Comparison of ENCODE assay signal across 2 cellular contexts in the genomic region with DNA sequence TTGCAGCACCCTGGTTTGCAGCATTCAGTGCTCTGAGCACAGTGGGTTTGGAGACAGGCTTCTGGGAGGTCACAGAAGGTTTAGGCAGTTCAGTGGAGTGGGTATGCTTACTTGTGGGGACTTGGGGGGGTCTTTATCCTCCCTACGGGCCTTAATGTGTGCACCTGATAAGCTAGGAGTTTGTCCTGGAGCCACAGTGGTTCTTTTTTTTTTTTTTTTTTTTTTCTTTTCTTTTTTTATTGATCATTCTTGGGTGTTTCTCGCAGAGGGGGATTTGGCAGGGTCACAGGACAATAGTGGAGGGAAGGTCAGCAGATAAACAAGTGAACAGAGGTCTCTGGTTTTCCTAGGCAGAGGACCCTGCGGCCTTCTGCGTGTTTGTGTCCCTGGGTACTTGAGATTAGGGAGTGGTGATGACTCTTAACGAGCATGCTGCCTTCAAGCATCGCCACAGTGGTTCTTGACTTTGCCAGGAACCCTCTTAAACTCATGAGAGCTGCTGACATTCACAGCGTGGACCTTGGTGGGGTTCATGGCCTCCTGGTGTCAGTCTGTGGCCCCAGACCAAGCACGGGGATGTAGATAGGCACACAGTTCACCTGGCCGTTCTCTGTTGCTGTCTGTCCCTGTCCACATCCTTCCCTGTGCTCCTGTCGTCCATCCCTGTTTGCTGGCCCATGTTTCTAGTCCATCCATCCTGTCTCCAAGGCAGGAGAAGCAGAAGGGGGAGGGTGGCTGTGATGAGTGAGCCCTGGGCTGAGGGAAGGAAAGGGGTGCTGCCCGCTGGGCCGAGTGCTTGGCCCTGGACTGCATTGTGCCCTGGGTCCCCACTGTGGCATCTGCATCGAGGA.
TF ChIP-seq lines count a peak whose summit lies in the region.

No MANE protein-coding gene starts in this region.

TF ChIP-seq in SK-N-SH, 30 proteins besides CTCF, POLR2A, EP300 and RAD21 (continued from another document):
- TF ChIP-seq, protein P1, sequence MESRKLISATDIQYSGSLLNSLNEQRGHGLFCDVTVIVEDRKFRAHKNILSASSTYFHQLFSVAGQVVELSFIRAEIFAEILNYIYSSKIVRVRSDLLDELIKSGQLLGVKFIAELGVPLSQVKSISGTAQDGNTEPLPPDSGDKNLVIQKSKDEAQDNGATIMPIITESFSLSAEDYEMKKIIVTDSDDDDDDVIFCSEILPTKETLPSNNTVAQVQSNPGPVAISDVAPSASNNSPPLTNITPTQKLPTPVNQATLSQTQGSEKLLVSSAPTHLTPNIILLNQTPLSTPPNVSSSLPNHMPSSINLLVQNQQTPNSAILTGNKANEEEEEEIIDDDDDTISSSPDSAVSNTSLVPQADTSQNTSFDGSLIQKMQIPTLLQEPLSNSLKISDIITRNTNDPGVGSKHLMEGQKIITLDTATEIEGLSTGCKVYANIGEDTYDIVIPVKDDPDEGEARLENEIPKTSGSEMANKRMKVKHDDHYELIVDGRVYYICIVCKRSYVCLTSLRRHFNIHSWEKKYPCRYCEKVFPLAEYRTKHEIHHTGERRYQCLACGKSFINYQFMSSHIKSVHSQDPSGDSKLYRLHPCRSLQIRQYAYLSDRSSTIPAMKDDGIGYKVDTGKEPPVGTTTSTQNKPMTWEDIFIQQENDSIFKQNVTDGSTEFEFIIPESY (IDR thresholded peaks at IDR 0.05; ENCODE audit: borderline replicate concordance, low read depth), result no peak
- TF ChIP-seq, protein P2, sequence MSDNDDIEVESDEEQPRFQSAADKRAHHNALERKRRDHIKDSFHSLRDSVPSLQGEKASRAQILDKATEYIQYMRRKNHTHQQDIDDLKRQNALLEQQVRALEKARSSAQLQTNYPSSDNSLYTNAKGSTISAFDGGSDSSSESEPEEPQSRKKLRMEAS (IDR thresholded peaks at IDR 0.05; ENCODE audit: low read depth), result no peak
- TF ChIP-seq, protein P3, sequence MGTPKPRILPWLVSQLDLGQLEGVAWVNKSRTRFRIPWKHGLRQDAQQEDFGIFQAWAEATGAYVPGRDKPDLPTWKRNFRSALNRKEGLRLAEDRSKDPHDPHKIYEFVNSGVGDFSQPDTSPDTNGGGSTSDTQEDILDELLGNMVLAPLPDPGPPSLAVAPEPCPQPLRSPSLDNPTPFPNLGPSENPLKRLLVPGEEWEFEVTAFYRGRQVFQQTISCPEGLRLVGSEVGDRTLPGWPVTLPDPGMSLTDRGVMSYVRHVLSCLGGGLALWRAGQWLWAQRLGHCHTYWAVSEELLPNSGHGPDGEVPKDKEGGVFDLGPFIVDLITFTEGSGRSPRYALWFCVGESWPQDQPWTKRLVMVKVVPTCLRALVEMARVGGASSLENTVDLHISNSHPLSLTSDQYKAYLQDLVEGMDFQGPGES (IDR thresholded peaks at IDR 0.05; ENCODE audit: low read depth, low read length), result no peak
- no peak for TF ChIP-seq FOXM1 (IDR thresholded peaks at IDR 0.05; ENCODE audit: low read depth)
- TF ChIP-seq TEAD4 (IDR thresholded peaks at IDR 0.05; ENCODE audit: borderline replicate concordance, insufficient read depth), result no peak
- TF ChIP-seq SIN3A (IDR thresholded peaks at IDR 0.05; ENCODE audit: borderline replicate concordance, low read depth, low read length), result no peak
- TF ChIP-seq CHD2 (IDR thresholded peaks at IDR 0.05; ENCODE audit: low read length, partially characterized antibody), result no peak
- TF ChIP-seq, protein P4, sequence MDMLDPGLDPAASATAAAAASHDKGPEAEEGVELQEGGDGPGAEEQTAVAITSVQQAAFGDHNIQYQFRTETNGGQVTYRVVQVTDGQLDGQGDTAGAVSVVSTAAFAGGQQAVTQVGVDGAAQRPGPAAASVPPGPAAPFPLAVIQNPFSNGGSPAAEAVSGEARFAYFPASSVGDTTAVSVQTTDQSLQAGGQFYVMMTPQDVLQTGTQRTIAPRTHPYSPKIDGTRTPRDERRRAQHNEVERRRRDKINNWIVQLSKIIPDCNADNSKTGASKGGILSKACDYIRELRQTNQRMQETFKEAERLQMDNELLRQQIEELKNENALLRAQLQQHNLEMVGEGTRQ (IDR thresholded peaks at IDR 0.05; ENCODE audit: borderline replicate concordance, low read depth, low read length), result no peak
- no peak for TF ChIP-seq MXI1 (IDR thresholded peaks at IDR 0.05; ENCODE audit: low read depth, low read length)
- TF ChIP-seq ELF1 (IDR thresholded peaks at IDR 0.05), result no peak
- no peak for TF ChIP-seq EZH2phosphoT487 (IDR thresholded peaks at IDR 0.05; ENCODE audit: borderline replicate concordance, low read depth)
- TF ChIP-seq, protein P5, sequence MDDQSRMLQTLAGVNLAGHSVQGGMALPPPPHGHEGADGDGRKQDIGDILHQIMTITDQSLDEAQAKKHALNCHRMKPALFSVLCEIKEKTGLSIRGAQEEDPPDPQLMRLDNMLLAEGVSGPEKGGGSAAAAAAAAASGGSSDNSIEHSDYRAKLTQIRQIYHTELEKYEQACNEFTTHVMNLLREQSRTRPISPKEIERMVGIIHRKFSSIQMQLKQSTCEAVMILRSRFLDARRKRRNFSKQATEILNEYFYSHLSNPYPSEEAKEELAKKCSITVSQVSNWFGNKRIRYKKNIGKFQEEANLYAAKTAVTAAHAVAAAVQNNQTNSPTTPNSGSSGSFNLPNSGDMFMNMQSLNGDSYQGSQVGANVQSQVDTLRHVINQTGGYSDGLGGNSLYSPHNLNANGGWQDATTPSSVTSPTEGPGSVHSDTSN (IDR thresholded peaks at IDR 0.05), result no peak
- TF ChIP-seq FOXJ3 (CRISPR knock-in tag; IDR thresholded peaks at IDR 0.05), result no peak
- no peak for TF ChIP-seq YY1 (IDR thresholded peaks at IDR 0.05; ENCODE audit: low read depth)
- TF ChIP-seq NFIC (IDR thresholded peaks at IDR 0.05; ENCODE audit: borderline replicate concordance), result no peak

TF ChIP-seq in SK-N-SH treated with all-trans-retinoic acid at 6 μM for 48 hours, 23 proteins besides CTCF, POLR2A, EP300 and RAD21 (continued from another document):
- TF ChIP-seq, protein P6, sequence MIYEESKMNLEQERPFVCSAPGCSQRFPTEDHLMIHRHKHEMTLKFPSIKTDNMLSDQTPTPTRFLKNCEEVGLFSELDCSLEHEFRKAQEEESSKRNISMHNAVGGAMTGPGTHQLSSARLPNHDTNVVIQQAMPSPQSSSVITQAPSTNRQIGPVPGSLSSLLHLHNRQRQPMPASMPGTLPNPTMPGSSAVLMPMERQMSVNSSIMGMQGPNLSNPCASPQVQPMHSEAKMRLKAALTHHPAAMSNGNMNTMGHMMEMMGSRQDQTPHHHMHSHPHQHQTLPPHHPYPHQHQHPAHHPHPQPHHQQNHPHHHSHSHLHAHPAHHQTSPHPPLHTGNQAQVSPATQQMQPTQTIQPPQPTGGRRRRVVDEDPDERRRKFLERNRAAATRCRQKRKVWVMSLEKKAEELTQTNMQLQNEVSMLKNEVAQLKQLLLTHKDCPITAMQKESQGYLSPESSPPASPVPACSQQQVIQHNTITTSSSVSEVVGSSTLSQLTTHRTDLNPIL (CRISPR knock-in tag; IDR thresholded peaks at IDR 0.05; ENCODE audit: low read depth), result no peak
- TF ChIP-seq ZC3H10 (CRISPR knock-in tag; IDR thresholded peaks at IDR 0.05) (no peak), OSR1 (CRISPR knock-in tag; IDR thresholded peaks at IDR 0.05) (no peak)
